21 cellular contexts compared by ENCODE assay signal in the genomic region with DNA sequence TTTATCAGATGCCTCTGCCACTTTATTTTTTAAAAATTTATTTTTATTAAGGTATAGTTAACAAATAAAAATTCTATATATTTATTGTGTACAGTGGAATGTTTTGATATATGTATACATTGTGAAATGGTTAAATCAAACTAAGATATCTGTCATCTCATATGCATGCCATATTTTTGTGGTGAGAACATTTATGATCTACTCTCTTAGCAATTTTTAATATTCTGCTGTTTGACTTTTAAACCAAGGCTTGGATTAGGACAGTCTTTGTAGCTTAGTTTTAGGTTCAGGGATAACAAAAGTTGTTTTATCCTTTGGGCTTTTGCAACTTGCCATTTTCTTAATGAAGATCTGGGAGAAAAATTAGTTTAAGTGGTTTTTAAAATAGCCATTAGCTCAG. TPM values are rescaled to one million over a fixed set of nuclear protein-coding genes. Genes with fewer than 3 reads are reported as not detected.
DNase-seq lines count a peak whose midpoint lies in the region; ATAC-seq and TF ChIP-seq lines count a peak whose summit lies in the region.
"Had no signal": no experiment of that assay in that cellular context is flagged by ENCODE, and none has a peak within 500 bp of the region (broad histone marks: within the 10 kb centered on the region; RNA-seq: fewer than 3 reads in every experiment).

No MANE protein-coding gene starts in this region.

- no peaks in the 10 kb centered on the region for H3K79me1 ChIP-seq in mesenchymal stem cell (replicated peaks; ENCODE audit: low read length, poor library complexity, severe bottlenecking)

- no peak overlapping the region for H2AFZ ChIP-seq in PC-3 (ENCODE audit: low read length)
- H2AFZ ChIP-seq in mesenchymal stem cell (ENCODE audit: low read depth, low read length) = no peak overlapping the region
- H2AFZ ChIP-seq: PC-9 had no signal

- no peak overlapping the region for H4K91ac ChIP-seq in mesenchymal stem cell (ENCODE audit: low read length)

- no peak overlapping the region for H2BK5ac ChIP-seq in mesenchymal stem cell (ENCODE audit: low read depth, low read length, poor library complexity, severe bottlenecking)

- H3K14ac ChIP-seq in mesenchymal stem cell (ENCODE audit: low read length in 2 of 2) = no peak overlapping the region

- no peak overlapping the region for H2AK5ac ChIP-seq in mesenchymal stem cell (ENCODE audit: low read length, severe bottlenecking)

- H3F3A ChIP-seq in PC-3 (ENCODE audit: low read length, unreplicated experiment) = no peaks in the 10 kb centered on the region

- H2BK12ac ChIP-seq in mesenchymal stem cell (ENCODE audit: low read length in 2 of 2) = no peak overlapping the region

- ATAC-seq in PC-3 (no peak), HG02588 (IDR thresholded peaks at IDR 0.05; ENCODE audit: unreplicated experiment) (no peak), GM21390 (IDR thresholded peaks at IDR 0.05; ENCODE audit: unreplicated experiment) (no peak)

- H3K9me3 Mint-ChIP-seq in chondrocyte (ENCODE audit: low read depth) = no peaks in the 10 kb centered on the region
- H3K9me3 Mint-ChIP-seq in mesothelial cell of epicardium = peaks cover 10% of the 10 kb centered on the region
- H3K9me3 Mint-ChIP-seq: CD4-positive, alpha-beta memory T cell had no signal

- H3K18ac ChIP-seq in mesenchymal stem cell (ENCODE audit: low read depth in 1 of 2, low read length in 2 of 2) = no peak overlapping the region

- H3K4me2 ChIP-seq in PC-3 (ENCODE audit: low read length) (peak overlapping the region; percentile 64), mesenchymal stem cell (ENCODE audit: low read length, poor library complexity, severe bottlenecking) (no peak overlapping the region)
- H3K4me2 ChIP-seq: PC-9 had no signal

- H3K4me3 ChIP-seq in PC-3 (ENCODE audit: low read length) (no peak overlapping the region), mesenchymal stem cell (ENCODE audit: insufficient read depth in 1 of 2, low read depth in 1 of 2, low read length in 2 of 2) (no peak overlapping the region)
- H3K4me3 ChIP-seq: PC-9, SJSA1 had no signal

- H2BK15ac ChIP-seq in mesenchymal stem cell (ENCODE audit: low read depth, poor library complexity, severe bottlenecking) = no peak overlapping the region

- no TSS peak for BruUV-seq in PC-3 (replicated peaks; lab: Mats Ljungman, UMichigan)

- H3K36me3 Mint-ChIP-seq in chondrocyte (ENCODE audit: low read depth) (peaks cover 7% of the 10 kb centered on the region), mesothelial cell of epicardium (peaks cover 19% of the 10 kb centered on the region)
- H3K36me3 Mint-ChIP-seq: CD4-positive, alpha-beta memory T cell had no signal

- H3K4ac ChIP-seq in mesenchymal stem cell (ENCODE audit: low read depth in 1 of 2, low read length in 2 of 2) = no peak overlapping the region

- H3K9me2 ChIP-seq in PC-3 (replicated peaks; ENCODE audit: low read length) = no peaks in the 10 kb centered on the region

- H3K9me3 ChIP-seq in PC-3 (ENCODE audit: low read length) (no peaks in the 10 kb centered on the region), mesenchymal stem cell (ENCODE audit: control insufficient read depth, low read length) (no peaks in the 10 kb centered on the region)
- H3K9me3 ChIP-seq: SJSA1 had no signal

- no peaks in the 10 kb centered on the region for H4K20me1 ChIP-seq in PC-3 (ENCODE audit: low read length)

- CTCF ChIA-PET in PC-3 (lab: Charles Lee) = no interaction called here

- H3K27me3 Mint-ChIP-seq in chondrocyte (ENCODE audit: low read depth) = no peaks in the 10 kb centered on the region
- H3K27me3 Mint-ChIP-seq in mesothelial cell of epicardium (ENCODE audit: low read depth) = no peaks in the 10 kb centered on the region
- H3K27me3 Mint-ChIP-seq: CD4-positive, alpha-beta memory T cell had no signal

- H3K27ac Mint-ChIP-seq in chondrocyte (ENCODE audit: unreplicated experiment) = peak overlapping the region; percentile 92
- H3K27ac Mint-ChIP-seq in mesothelial cell of epicardium = peak overlapping the region; percentile 72
- H3K27ac Mint-ChIP-seq: CD4-positive, alpha-beta memory T cell; H9 had no signal

- H3K27ac ChIP-seq in PC-3 (ENCODE audit: low read length) = peak overlapping the region; percentile 78
- no peak overlapping the region for H3K27ac ChIP-seq in mesenchymal stem cell (ENCODE audit: low read length, poor library complexity, severe bottlenecking)
- H3K27ac ChIP-seq: PC-9, SJSA1 had no signal

- peak; percentile 72 for DNase-seq in ELR (ENCODE audit: low read depth)
- peak; percentile 59 for DNase-seq in PC-3
- no peak for DNase-seq in chondrocyte (ENCODE audit: low spot score)
- DNase-seq in mesothelial cell of epicardium (ENCODE audit: low spot score in 2 of 2, unreplicated experiment in 2 of 2) = no peak
- no peak for DNase-seq in mesenchymal stem cell
- DNase-seq in activated CD4-positive, alpha-beta T cell treated with anti-CD3 and anti-CD28 coated beads, Interleukin-2, amount 50 U/mL, for 1 hour = no peak
- DNase-seq: Calu3; CD4-positive, alpha-beta memory T cell; H9; KG1; MV-4-11; NCI-H1694 treated with DMSO at 0.1 percent for 48 hours; NCI-H2107; NCI-H2227 treated with DMSO at 0.1 percent for 48 hours; NCI-H510A treated with DMSO at 0.1 percent for 48 hours; NCI-H82; PC-9; SW 1271 had no signal

- H3K23ac ChIP-seq in mesenchymal stem cell (ENCODE audit: low read length in 2 of 2) = no peak overlapping the region

- H3K36me3 ChIP-seq in PC-3 (ENCODE audit: low read depth, low read length) (no peaks in the 10 kb centered on the region), mesenchymal stem cell (ENCODE audit: control insufficient read depth in 1 of 2, insufficient read depth in 2 of 2, low read depth in 1 of 2, low read length in 2 of 2) (peaks cover 6 to 15% of the 10 kb centered on the region in 2 experiments)

- H3K4me1 Mint-ChIP-seq in chondrocyte (ENCODE audit: low read depth) (peaks cover 46% of the 10 kb centered on the region), mesothelial cell of epicardium (peaks cover 35% of the 10 kb centered on the region)

- intact Hi-C loops in PC-3 (cut with micrococcal nuclease) = loop anchor here (2.0 kb wide), 1 partner anchor 160 kb away; no protein-coding TSS in a partner anchor

- no peak overlapping the region for H4K8ac ChIP-seq in mesenchymal stem cell (ENCODE audit: low read length)

- H2BK120ac ChIP-seq in mesenchymal stem cell (ENCODE audit: low read depth, low read length) = no peak overlapping the region

- H3K27me3 ChIP-seq in PC-3 (ENCODE audit: low read length) = no peaks in the 10 kb centered on the region
- H3K27me3 ChIP-seq in mesenchymal stem cell (ENCODE audit: control insufficient read depth in 1 of 2, insufficient read depth in 1 of 2, low read length in 2 of 2) = no peaks in the 10 kb centered on the region
- H3K27me3 ChIP-seq: SJSA1 had no signal

- H3K4me3 Mint-ChIP-seq in chondrocyte (ENCODE audit: unreplicated experiment) = no peak overlapping the region
- H3K4me3 Mint-ChIP-seq in mesothelial cell of epicardium = no peak overlapping the region
- H3K4me3 Mint-ChIP-seq: CD4-positive, alpha-beta memory T cell; H9 had no signal

- POLR2A ChIA-PET in PC-3 (lab: Charles Lee; ENCODE audit: unreplicated experiment) = no interaction called here

- H3K9ac ChIP-seq in PC-3 (ENCODE audit: low read length) (peak overlapping the region; percentile 30), mesenchymal stem cell (ENCODE audit: low read length) (no peak overlapping the region)

- TF ChIP-seq CTCF in PC-3 (conservative IDR thresholded peaks at IDR 0.05; ENCODE audit: low read depth, low read length) = no peak
- no peak for TF ChIP-seq CTCF in chondrocyte (IDR thresholded peaks at IDR 0.05)
- TF ChIP-seq CTCF in mesothelial cell of epicardium (IDR thresholded peaks at IDR 0.05; ENCODE audit: unreplicated experiment) = no peak

- H3K79me2 ChIP-seq in PC-3 (ENCODE audit: low read length) = no peaks in the 10 kb centered on the region

- H3K4me1 ChIP-seq in PC-3 (ENCODE audit: insufficient read depth, low read length) (peaks cover 46% of the 10 kb centered on the region), mesenchymal stem cell (ENCODE audit: control insufficient read depth, insufficient read depth, low read depth, low read length) (no peaks in the 10 kb centered on the region)

RNA-seq across cellular contexts. Expression of a gene that starts 46.0 kb away (rescaled TPM):
- 32.2 and 32.7 TPM in 2 replicates for total RNA-seq in PC-3 (2014; rRNA removed)
- total RNA-seq in chondrocyte = 247 to 252 TPM (median 247 TPM) in 3 replicates
- 40.3 to 47.6 TPM (median 45.2 TPM) in 3 replicates for total RNA-seq in mesothelial cell of epicardium
- polyA plus RNA-seq in mesenchymal stem cell (2013, experiment 1 of 2) = 36.2 TPM
- polyA plus RNA-seq in mesenchymal stem cell (2013, experiment 2 of 2) = 34.9 TPM

Comparison
In these comparisons a context has a peak if more than half of its experiments do, and no peak if none do; other contexts are left out.
1. DNase-seq: peak in ELR (single experiment) and PC-3 (single experiment); none in chondrocyte (single experiment), mesothelial cell of epicardium (0 of 2), mesenchymal stem cell (single experiment) and activated CD4-positive, alpha-beta T cell treated with anti-CD3 and anti-CD28 coated beads, Interleukin-2, amount 50 U/mL, for 1 hour (single experiment).